In genomic region chr9:109319631-109320233, GRCh38 we compare ENCODE assay signal across 7 cellular contexts. TPM values are rescaled to one million over a fixed set of nuclear protein-coding genes. Genes with fewer than 3 reads are reported as not detected.
DNase-seq lines count a peak whose midpoint lies in the region; ATAC-seq lines count a peak whose summit lies in the region.

No MANE protein-coding gene starts in this region.

- H3K36me3 Mint-ChIP-seq in activated T-helper 1 cell treated with anti-CD3 and anti-CD28 coated beads, Interleukin-12 subunit alpha, Interleukin-12 subunit beta, Interleukin-2, Interleukin-4 antibody, amounts not matched to agents 30 ng/mL and 10 ng/mL and 1 ng/mL, durations not matched to agents 14 hours and 24 hours and 36 hours (ENCODE audit: low read depth) = no peaks in the 10 kb centered on the region

- H3K4me1 Mint-ChIP-seq in activated T-helper 1 cell treated with anti-CD3 and anti-CD28 coated beads, Interleukin-12 subunit alpha, Interleukin-12 subunit beta, Interleukin-2, Interleukin-4 antibody, amounts not matched to agents 30 ng/mL and 10 ng/mL and 1 ng/mL, durations not matched to agents 14 hours and 24 hours and 36 hours (ENCODE audit: low read depth) = peaks cover 17% of the 10 kb centered on the region

- no peak for DNase-seq in activated T-helper 1 cell treated with anti-CD3 and anti-CD28 coated beads, Interleukin-12 subunit alpha, Interleukin-12 subunit beta, Interleukin-2, Interleukin-4 antibody, amounts not matched to agents 30 ng/mL and 10 ng/mL and 1 ng/mL, durations not matched to agents 14 hours and 24 hours and 36 hours (ENCODE audit: low spot score)
- DNase-seq in NCI-H774 (lab: John Stamatoyannopoulos, UW) = no peak
- DNase-seq in stimulated activated naive CD4-positive, alpha-beta T cell treated with Interleukin-2 at 50 U/mL for 16 hours (lab: John Stamatoyannopoulos, UW) = no peak

- intact Hi-C loops in activated T-helper 1 cell treated with anti-CD3 and anti-CD28 coated beads, Interleukin-12 subunit alpha, Interleukin-12 subunit beta, Interleukin-2, Interleukin-4 antibody, amounts not matched to agents 30 ng/mL and 10 ng/mL and 1 ng/mL, durations not matched to agents 14 hours and 24 hours and 36 hours (cut with micrococcal nuclease) = loop anchor here (2.0 kb wide), 5 partner anchors 91 to 1831 kb away; partner anchors contain the start of genes ABITRAM, ELP1, KLF4 and TMEM245

- H3K27me3 ChIP-seq in iPS-20b (ENCODE audit: insufficient read depth, low read length) = peaks cover 40% of the 10 kb centered on the region
- H3K27me3 ChIP-seq in stomach smooth muscle (ENCODE audit: control insufficient read depth in 1 of 2, insufficient read depth in 2 of 2, low read length in 2 of 2) = peaks cover 15 to 22% of the 10 kb centered on the region in 2 donors

- H3K27ac ChIP-seq in iPS-20b (ENCODE audit: low read length) (no peak overlapping the region), stomach smooth muscle (ENCODE audit: low read length) (no peak overlapping the region)

- H3K27ac Mint-ChIP-seq in activated T-helper 1 cell treated with anti-CD3 and anti-CD28 coated beads, Interleukin-12 subunit alpha, Interleukin-12 subunit beta, Interleukin-2, Interleukin-4 antibody, amounts not matched to agents 30 ng/mL and 10 ng/mL and 1 ng/mL, durations not matched to agents 14 hours and 24 hours and 36 hours = peak overlapping the region; percentile 62

- peak overlapping the region; percentile 76 for H3K4me3 Mint-ChIP-seq in activated T-helper 1 cell treated with anti-CD3 and anti-CD28 coated beads, Interleukin-12 subunit alpha, Interleukin-12 subunit beta, Interleukin-2, Interleukin-4 antibody, amounts not matched to agents 30 ng/mL and 10 ng/mL and 1 ng/mL, durations not matched to agents 14 hours and 24 hours and 36 hours

- peak overlapping the region; percentile 88 for H3K4me3 ChIP-seq in iPS-20b (ENCODE audit: low read length)
- H3K4me3 ChIP-seq in stomach smooth muscle (ENCODE audit: low read length in 2 of 2) = peak overlapping the region in 1 of 2 donors; percentile 55

- no peaks in the 10 kb centered on the region for H3K36me3 ChIP-seq in iPS-20b (ENCODE audit: insufficient read depth, low read depth, low read length)
- no peaks in the 10 kb centered on the region for H3K36me3 ChIP-seq in stomach smooth muscle (ENCODE audit: control insufficient read depth in 2 of 2, insufficient read depth in 2 of 2, low read length in 2 of 2)

- H3K4me1 ChIP-seq in iPS-20b (ENCODE audit: insufficient read depth, low read length) (peaks cover 31% of the 10 kb centered on the region), stomach smooth muscle (ENCODE audit: control insufficient read depth, insufficient read depth, low read length) (peaks cover 6% of the 10 kb centered on the region)

- H3K9ac ChIP-seq in iPS-20b (ENCODE audit: low read depth, low read length) = peak overlapping the region; percentile 76; the same call in 1 of the 2 replicates
- peak overlapping the region; percentile 5 to 22 for H3K9ac ChIP-seq in stomach smooth muscle (ENCODE audit: low read length in 2 of 2)

- H3K9me3 Mint-ChIP-seq in activated T-helper 1 cell treated with anti-CD3 and anti-CD28 coated beads, Interleukin-12 subunit alpha, Interleukin-12 subunit beta, Interleukin-2, Interleukin-4 antibody, amounts not matched to agents 30 ng/mL and 10 ng/mL and 1 ng/mL, durations not matched to agents 14 hours and 24 hours and 36 hours = no peaks in the 10 kb centered on the region

- H3K9me3 ChIP-seq in iPS-20b (ENCODE audit: insufficient read depth, low read depth, low read length) (no peaks in the 10 kb centered on the region), stomach smooth muscle (ENCODE audit: control insufficient read depth in 2 of 2, low read length in 2 of 2) (no peaks in the 10 kb centered on the region)

- ATAC-seq in GM18907 (IDR thresholded peaks at IDR 0.05; ENCODE audit: unreplicated experiment) = peak; percentile 14
- peak; percentile 23 for ATAC-seq in HG03025 (IDR thresholded peaks at IDR 0.05; ENCODE audit: low FRiP score, unreplicated experiment)

- H3K27me3 Mint-ChIP-seq in activated T-helper 1 cell treated with anti-CD3 and anti-CD28 coated beads, Interleukin-12 subunit alpha, Interleukin-12 subunit beta, Interleukin-2, Interleukin-4 antibody, amounts not matched to agents 30 ng/mL and 10 ng/mL and 1 ng/mL, durations not matched to agents 14 hours and 24 hours and 36 hours (ENCODE audit: insufficient read depth) = peaks cover 71% of the 10 kb centered on the region

RNA-seq across cellular contexts. Expression of gene EPB41L4B, which starts 1.1 kb away (rescaled TPM):
- 2.0 and 2.2 TPM in 2 replicates for total RNA-seq in activated T-helper 1 cell treated with anti-CD3 and anti-CD28 coated beads, Interleukin-12 subunit alpha, Interleukin-12 subunit beta, Interleukin-2, Interleukin-4 antibody, amounts not matched to agents 30 ng/mL and 10 ng/mL and 1 ng/mL, durations not matched to agents 14 hours and 24 hours and 36 hours
